15 cellular contexts compared by ENCODE assay signal in the genomic region with DNA sequence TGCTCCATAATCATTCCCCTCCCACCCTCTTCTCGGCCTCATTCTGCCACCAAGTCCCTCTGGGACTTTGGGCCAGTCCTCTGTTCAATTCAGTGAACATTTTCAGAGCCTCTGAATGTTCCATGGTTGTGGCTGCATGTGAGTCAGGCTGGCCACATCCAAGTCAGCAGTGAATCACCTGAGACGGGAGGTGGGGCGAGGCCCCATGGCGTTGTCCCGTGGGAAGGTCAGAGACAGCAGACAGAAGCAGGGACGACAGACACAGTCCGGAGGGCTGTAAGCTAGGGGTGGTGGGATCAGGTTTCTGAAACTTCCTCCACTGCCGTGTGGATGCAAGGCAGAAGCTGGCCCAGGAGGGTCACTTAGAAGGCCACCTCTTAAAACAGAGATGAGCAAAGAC.
A peak's percentile ranks its signal among the peaks of the same experiment; 100 is the strongest.
DNase-seq lines count a peak whose midpoint lies in the region; ATAC-seq, FAIRE-seq and TF ChIP-seq lines count a peak whose summit lies in the region.
"Had no signal": no experiment of that assay in that cellular context is flagged by ENCODE, and none has a peak within 500 bp of the region (broad histone marks: within the 10 kb centered on the region; RNA-seq: fewer than 3 reads in every experiment).

No MANE protein-coding gene starts in this region.

- H3K27ac ChIP-seq in mammary epithelial cell (ENCODE audit: insufficient read depth, low read depth, low read length) = peak overlapping the region; percentile 92
- H3K27ac ChIP-seq in left lung = no peak overlapping the region
- H3K27ac ChIP-seq in transverse colon = no peak overlapping the region
- H3K27ac ChIP-seq in spleen = no peak overlapping the region
- H3K27ac ChIP-seq: esophagus muscularis mucosa, lower lobe of right lung had no signal

- peak; percentile 81 for DNase-seq in ACHN
- DNase-seq in LoVo (ENCODE audit: low spot score) = peak; percentile 34
- peak; percentile 91 for DNase-seq in mammary epithelial cell
- DNase-seq in left lung = no peak
- no peak for DNase-seq in effector CD8-positive, alpha-beta T cell (lab: John Stamatoyannopoulos, UW)
- DNase-seq in transverse colon = no peak
- no peak for DNase-seq in spleen
- DNase-seq in D721Med (ENCODE audit: insufficient read length, low spot score) = no peak
- DNase-seq: activated CD8-positive, alpha-beta memory T cell treated with anti-CD3 and anti-CD28 coated beads, Interleukin-2, amount 50 U/mL, for 48 hours; aorta; lower lobe of right lung; NCI-H1092 treated with DMSO at 0.1 percent for 48 hours; NK-92 treated with Interleukin-12 subunit alpha and Interleukin-12 subunit beta, amount 100 ng/mL, for 24 hours; retina had no signal

- peak; percentile 35 for ATAC-seq in left lung
- ATAC-seq: lower lobe of right lung had no signal

- no peaks in the 10 kb centered on the region for H3K36me3 ChIP-seq in mammary epithelial cell (ENCODE audit: insufficient read depth, low read length)
- H3K36me3 ChIP-seq in left lung = no peaks in the 10 kb centered on the region
- no peaks in the 10 kb centered on the region for H3K36me3 ChIP-seq in transverse colon
- no peaks in the 10 kb centered on the region for H3K36me3 ChIP-seq in spleen
- H3K36me3 ChIP-seq: esophagus muscularis mucosa, lower lobe of right lung had no signal

- CTCF ChIA-PET in mammary epithelial cell (lab: Charles Lee; ENCODE audit: low non-redundant PET) = no interaction called here

- dilution Hi-C loops in mammary epithelial cell (cut with HindIII; ENCODE audit: low sequenced_read_pairs) = loop anchor here (5.0 kb wide), 1 partner anchor 59 kb away; no protein-coding TSS in a partner anchor

- peak overlapping the region in 1 of 3 experiments; percentile 10 for H3K4me3 ChIP-seq in mammary epithelial cell (replicated peaks in 1 of 3; ENCODE audit: insufficient read depth in 1 of 3, low read depth in 2 of 3, low read length in 3 of 3)
- H3K4me3 ChIP-seq in left lung = no peak overlapping the region
- H3K4me3 ChIP-seq in transverse colon = no peak overlapping the region
- no peak overlapping the region for H3K4me3 ChIP-seq in spleen
- H3K4me3 ChIP-seq: esophagus muscularis mucosa, lower lobe of right lung had no signal

- H4K20me1 ChIP-seq in mammary epithelial cell (ENCODE audit: insufficient read depth, low read length) = no peaks in the 10 kb centered on the region

- no peaks in the 10 kb centered on the region for H3K27me3 ChIP-seq in mammary epithelial cell (ENCODE audit: insufficient read depth, low read length)
- no peaks in the 10 kb centered on the region for H3K27me3 ChIP-seq in left lung
- no peaks in the 10 kb centered on the region for H3K27me3 ChIP-seq in transverse colon
- peaks cover 0 to 48% (median 0%) of the 10 kb centered on the region in 7 donors for H3K27me3 ChIP-seq in spleen (replicated peaks in 1 of 7)

- in situ Hi-C loops in ACHN (cut with HindIII; ENCODE audit: low pct_ligation_motif_present, low pct_unique_long_range_greater_than_20kb, low sequenced_read_pairs) = no loop called here
- in situ Hi-C loops in mammary epithelial cell (cut with MboI; ENCODE audit: low sequenced_read_pairs in 2 of 2) = loop anchor here in 1 of 2 donors (10.0 kb wide), 1 partner anchor 328 kb away; a partner anchor contains a TSS
- in situ Hi-C loops in transverse colon (cut with MboI; ENCODE audit: low pct_ligation_motif_present in 1 of 4, low pct_unique_long_range_greater_than_20kb in 1 of 4, low sequenced_read_pairs in 3 of 4) = no loop called here

- peaks cover 29% of the 10 kb centered on the region for H3K79me2 ChIP-seq in mammary epithelial cell (ENCODE audit: insufficient read depth, low read length)

- no peaks in the 10 kb centered on the region for H3K9me3 ChIP-seq in mammary epithelial cell (replicated peaks; ENCODE audit: insufficient read depth, low read length)
- no peaks in the 10 kb centered on the region for H3K9me3 ChIP-seq in left lung
- no peaks in the 10 kb centered on the region for H3K9me3 ChIP-seq in transverse colon
- no peaks in the 10 kb centered on the region for H3K9me3 ChIP-seq in spleen
- H3K9me3 ChIP-seq: esophagus muscularis mucosa, lower lobe of right lung had no signal

- H3K9ac ChIP-seq in mammary epithelial cell (ENCODE audit: insufficient read depth, low read length) = peak overlapping the region; percentile 56

- WGBS in mammary epithelial cell (ENCODE audit: low coverage, missing lambda C conversion rate) = 0% methylated on average over 8 of the region's 8 CpGs
- 60 to 76% methylated on average over 1 to 8 of the region's 8 CpGs for WGBS in transverse colon (ENCODE audit: low coverage in 1 of 2), 2 donors
- 81 to 88% (median 84%) methylated on average over 7 to 8 of the region's 8 CpGs for WGBS in spleen, 5 donors

- no peak for TF ChIP-seq EP300 in transverse colon (IDR thresholded peaks at IDR 0.05; ENCODE audit: low read depth)

- H3K4me2 ChIP-seq in mammary epithelial cell (ENCODE audit: insufficient read depth, low read depth, low read length) = peak overlapping the region; percentile 68

- H2AFZ ChIP-seq in mammary epithelial cell (ENCODE audit: low read depth, low read length) = peak overlapping the region; percentile 18

- H3K4me1 ChIP-seq in mammary epithelial cell (ENCODE audit: insufficient read depth, low read length) (peaks cover 44% of the 10 kb centered on the region), left lung (no peaks in the 10 kb centered on the region), transverse colon (no peaks in the 10 kb centered on the region), spleen (no peaks in the 10 kb centered on the region)

- BruUV-seq in mammary epithelial cell (replicated peaks; lab: Mats Ljungman, UMichigan) = no TSS peak

- intact Hi-C loops in mammary epithelial cell (cut with micrococcal nuclease) = no loop called here
- intact Hi-C loops in left lung (cut with DNase I) = no loop called here
- intact Hi-C loops in transverse colon (cut with DNase I; ENCODE audit: low total_unique reads) = no loop called here
- intact Hi-C loops in spleen (cut with DNase I; ENCODE audit: low total_unique reads) = no loop called here

- TF ChIP-seq CTCF in mammary epithelial cell (conservative IDR thresholded peaks at IDR 0.05 in 1 of 2, IDR thresholded peaks at IDR 0.05 in 1 of 2; ENCODE audit: extremely low read depth in 1 of 2, insufficient read depth in 1 of 2, low read depth in 1 of 2, low read length in 2 of 2) (no peak), left lung (IDR thresholded peaks at IDR 0.05) (no peak), transverse colon (IDR thresholded peaks at IDR 0.05) (no peak), spleen (IDR thresholded peaks at IDR 0.05 in 8 of 11, conservative IDR thresholded peaks at IDR 0.05 in 3 of 11) (no peak), D721Med (IDR thresholded peaks at IDR 0.05; ENCODE audit: insufficient read depth, missing control alignments) (no peak)

- TF ChIP-seq POLR2A in transverse colon (IDR thresholded peaks at IDR 0.05) (no peak), spleen (IDR thresholded peaks at IDR 0.05) (no peak)

- FAIRE-seq in D721Med (lab: Jason Lieb, UNC) = no peak

Comparison
In these comparisons a context has a peak if more than half of its experiments do, and no peak if none do; other contexts are left out.
1. DNase-seq: peak in ACHN (single experiment), LoVo (single experiment) and mammary epithelial cell (single experiment); none in left lung (0 of 2), effector CD8-positive, alpha-beta T cell (single experiment), transverse colon (single experiment), spleen (single experiment) and D721Med (single experiment).